Comparison of ENCODE assay signal across 35 cellular contexts in genomic region chr11:5310423-5310822, GRCh38. TPM values are rescaled to one million over a fixed set of nuclear protein-coding genes. Genes with fewer than 3 reads are reported as not detected.
"Had no signal": no experiment of that assay in that cellular context is flagged by ENCODE, and none has a peak within 500 bp of the region (broad histone marks: within the 10 kb centered on the region; RNA-seq: fewer than 3 reads in every experiment).

No MANE protein-coding gene starts in this region.

- H3K4me1 ChIP-seq: neural progenitor cell, parathyroid adenoma, psoas muscle, spleen, suprapubic skin, testis, tibial artery, transverse colon, upper lobe of right lung, uterus had no signal

- H3K79me2 ChIP-seq: parathyroid adenoma had no signal

- H3K27me3 ChIP-seq: neural progenitor cell, ovary, spleen, suprapubic skin, testis, tibial artery, transverse colon, upper lobe of right lung, uterus had no signal

- H3K4me2 ChIP-seq: neural progenitor cell, smooth muscle cell had no signal

- H3K36me3 ChIP-seq: neural progenitor cell, ovary, spleen, suprapubic skin, tibial artery, transverse colon, upper lobe of right lung, uterus had no signal

- H3K9ac ChIP-seq: neural progenitor cell, parathyroid adenoma had no signal

- DNase-seq: naive thymus-derived CD4-positive, alpha-beta T cell; natural killer cell; occipital lobe; ovary; posterior cingulate gyrus; psoas muscle; right cardiac atrium; spleen; stimulated activated CD4-positive, alpha-beta T cell treated with anti-CD3 and anti-CD28 coated beads, Interleukin-12 subunit alpha, Interleukin-12 subunit beta, amount 100 ng/mL, for 4 hours; stimulated activated CD4-positive, alpha-beta T cell treated with anti-CD3 and anti-CD28 coated beads, Interleukin-1b, Interleukin-23, amount 100 ng/mL, for 48 hours; stimulated activated CD4-positive, alpha-beta T cell treated with anti-CD3 and anti-CD28 coated beads, Interleukin-4, amount 100 ng/mL, for 1 hour; stimulated activated CD4-positive, alpha-beta T cell treated with anti-CD3 and anti-CD28 coated beads, Interleukin-4, amount 100 ng/mL, for 4 hours; stimulated activated CD8-positive, alpha-beta memory T cell treated with anti-CD3 and anti-CD28 coated beads, Interleukin-4, amount 100 ng/mL, for 48 hours; stimulated activated naive CD4-positive, alpha-beta T cell; stimulated activated naive CD8-positive, alpha-beta T cell treated with anti-CD3 and anti-CD28 coated beads, Interleukin-15, amount 100 ng/mL, for 72 hours; stimulated activated naive CD8-positive, alpha-beta T cell treated with anti-CD3 and anti-CD28 coated beads, Interleukin-15, Interleukin-2, amounts not matched to agents 100 U/mL and 50 U/mL, for 24 hours; substantia nigra; testis; tibial artery; transverse colon; upper lobe of right lung; uterus had no signal

- ATAC-seq: naive thymus-derived CD4-positive, alpha-beta T cell; natural killer cell; psoas muscle; right cardiac atrium; sciatic nerve; stimulated activated memory B cell treated with anti-CD40 and anti-IgM and Interleukin-4, amounts not matched to agents 10 μg/mL and 1 μg/mL and 100 μg/mL, for 72 hours; stimulated activated naive CD8-positive, alpha-beta T cell treated with anti-CD3 and anti-CD28 coated beads, Interleukin-15, amount 100 ng/mL, for 72 hours; stimulated activated naive CD8-positive, alpha-beta T cell treated with anti-CD3 and anti-CD28 coated beads, Interleukin-15, Interleukin-2, amounts not matched to agents 100 U/mL and 50 U/mL, for 24 hours; upper lobe of right lung had no signal

- H2AFZ ChIP-seq: neural progenitor cell, parathyroid adenoma had no signal

- H3K4me3 ChIP-seq: neural progenitor cell, ovary, psoas muscle, skin epidermis, smooth muscle cell, spleen, suprapubic skin, testis, tibial artery, transverse colon, upper lobe of right lung, uterus had no signal

- H3K27ac ChIP-seq: neural progenitor cell, ovary, parathyroid adenoma, psoas muscle, skin epidermis, spleen, suprapubic skin, testis, tibial artery, transverse colon, upper lobe of right lung, uterus had no signal

- H3K9me3 ChIP-seq: ovary, psoas muscle, suprapubic skin, testis, tibial artery, transverse colon, upper lobe of right lung, uterus had no signal

RNA-seq across cellular contexts. Expression of gene OR51B4, which starts 8.7 kb away (rescaled TPM):
- total RNA-seq: naive thymus-derived CD4-positive, alpha-beta T cell; natural killer cell; osteoblast; progenitor cell of endocrine pancreas; psoas muscle; renal cortical epithelial cell; right cardiac atrium; smooth muscle cell; spleen; suprapubic skin; transverse colon; upper lobe of right lung had no signal
- polyA plus RNA-seq: naive thymus-derived CD4-positive, alpha-beta T cell; neural cell; ovary; psoas muscle; right cardiac atrium; smooth muscle cell; spleen; thymus; urinary bladder had no signal

RNA-seq across cellular contexts. Expression of gene OR51B2, which starts 13.7 kb away (rescaled TPM):
- total RNA-seq: naive thymus-derived CD4-positive, alpha-beta T cell; natural killer cell; osteoblast; progenitor cell of endocrine pancreas; psoas muscle; renal cortical epithelial cell; right cardiac atrium; smooth muscle cell; spleen; suprapubic skin; transverse colon; upper lobe of right lung had no signal
- polyA plus RNA-seq: naive thymus-derived CD4-positive, alpha-beta T cell; neural cell; ovary; psoas muscle; right cardiac atrium; smooth muscle cell; spleen; urinary bladder had no signal

RNA-seq across cellular contexts. Expression of gene OR51B5, which starts 32.9 kb away (rescaled TPM):
- total RNA-seq: natural killer cell, osteoblast, psoas muscle, suprapubic skin, transverse colon, upper lobe of right lung had no signal
- polyA plus RNA-seq: naive thymus-derived CD4-positive, alpha-beta T cell; neural cell; psoas muscle; smooth muscle cell; spleen; urinary bladder had no signal

RNA-seq across cellular contexts. Expression of gene HBE1, which starts 40.7 kb away (rescaled TPM):
- total RNA-seq: naive thymus-derived CD4-positive, alpha-beta T cell; natural killer cell; osteoblast; progenitor cell of endocrine pancreas; psoas muscle; renal cortical epithelial cell; right cardiac atrium; sciatic nerve; smooth muscle cell; transverse colon; upper lobe of right lung had no signal
- polyA plus RNA-seq: naive thymus-derived CD4-positive, alpha-beta T cell; neural cell; psoas muscle; smooth muscle cell had no signal

RNA-seq across cellular contexts. Expression of gene OR51B6, which starts 40.9 kb away (rescaled TPM):
- total RNA-seq: naive thymus-derived CD4-positive, alpha-beta T cell; natural killer cell; occipital lobe; osteoblast; ovary; progenitor cell of endocrine pancreas; psoas muscle; renal cortical epithelial cell; right cardiac atrium; sciatic nerve; smooth muscle cell; spleen; suprapubic skin; testis; transverse colon; upper lobe of right lung; urinary bladder; uterus had no signal
- polyA plus RNA-seq: naive thymus-derived CD4-positive, alpha-beta T cell; neural cell; ovary; psoas muscle; right cardiac atrium; smooth muscle cell; spleen; thymus; urinary bladder had no signal
